In the genomic region with DNA sequence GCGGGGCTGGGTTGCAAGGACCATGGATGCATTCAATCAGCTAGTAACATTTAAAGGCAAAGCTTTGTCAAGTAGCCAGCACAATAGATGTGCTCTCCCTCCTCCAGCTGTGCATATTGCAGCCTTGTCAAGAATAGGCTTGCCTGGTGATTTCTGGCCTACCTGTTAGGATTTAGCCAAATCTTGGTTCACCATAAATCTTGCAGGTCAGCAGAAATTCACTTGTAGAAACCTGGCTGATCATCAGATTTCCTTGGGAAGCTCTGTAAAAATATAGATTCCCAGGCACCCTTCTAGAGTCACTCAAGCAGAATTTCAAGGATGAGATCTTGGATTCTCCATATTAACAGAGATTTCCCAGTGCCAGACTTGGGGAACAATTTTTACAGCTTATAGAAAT, we compare ENCODE assay signal across 26 cellular contexts.
A peak's percentile ranks its signal among the peaks of the same experiment; 100 is the strongest.
DNase-seq lines count a peak whose midpoint lies in the region; ATAC-seq, FAIRE-seq and TF ChIP-seq lines count a peak whose summit lies in the region.
"Had no signal": no experiment of that assay in that cellular context is flagged by ENCODE, and none has a peak within 500 bp of the region (broad histone marks: within the 10 kb centered on the region; RNA-seq: fewer than 3 reads in every experiment).

No MANE protein-coding gene starts in this region.

- peaks cover 92% of the 10 kb centered on the region for H3K4me1 Mint-ChIP-seq in Calu3 (ENCODE audit: low read depth, unreplicated experiment)
- H3K4me1 Mint-ChIP-seq: B cell had no signal

- H3K36me3 ChIP-seq in SK-N-SH (replicated peaks in 1 of 2; ENCODE audit: control insufficient read depth in 1 of 2, insufficient read depth in 2 of 2, low read length in 1 of 2) (no peaks in the 10 kb centered on the region), K562 (ENCODE audit: control insufficient read depth, insufficient read depth, low read length) (no peaks in the 10 kb centered on the region)
- H3K36me3 ChIP-seq: BLaER1 treated with 17β-estradiol and CSF1 and Interleukin-3, amounts not matched to agents 10 nM and 100 nM had no signal

- H3K9ac ChIP-seq in SK-N-SH (no peak overlapping the region), K562 (ENCODE audit: insufficient read depth in 1 of 2, low read depth in 2 of 2, low read length in 2 of 2) (no peak overlapping the region)
- H3K9ac ChIP-seq: BLaER1 treated with 17β-estradiol and CSF1 and Interleukin-3, amounts not matched to agents 10 nM and 100 nM had no signal

- H3K9me3 Mint-ChIP-seq in Calu3 (ENCODE audit: low read depth, unreplicated experiment), result peaks cover 12% of the 10 kb centered on the region
- H3K9me3 Mint-ChIP-seq: CD4-positive, alpha-beta T cell; CD8-positive, alpha-beta T cell had no signal

- peaks cover 29% of the 10 kb centered on the region for H3K36me3 Mint-ChIP-seq in Calu3 (ENCODE audit: insufficient read depth, unreplicated experiment)
- H3K36me3 Mint-ChIP-seq: CD8-positive, alpha-beta T cell had no signal

- H3K27ac ChIP-seq in SK-N-SH (ENCODE audit: low read depth in 2 of 2, low read length in 1 of 2), result no peak overlapping the region
- H3K27ac ChIP-seq in A549, result peak overlapping the region in 1 of 2 experiments; percentile 72; a peak in 3 of 6 replicates
- no peak overlapping the region for H3K27ac ChIP-seq in K562 (ENCODE audit: extremely low read depth, low read depth, low read length)
- H3K27ac ChIP-seq: BLaER1 treated with 17β-estradiol and CSF1 and Interleukin-3, amounts not matched to agents 10 nM and 100 nM; C4-2B had no signal

- intact Hi-C loops in Calu3 (cut with micrococcal nuclease; ENCODE audit: unreplicated experiment) (no loop called here), K562 (cut with micrococcal nuclease) (no loop called here)

- peaks cover 5 to 6% of the 10 kb centered on the region in 2 experiments; a peak in 2 of 4 replicates for H3K4me1 ChIP-seq in SK-N-SH (ENCODE audit: control insufficient read depth in 1 of 2, insufficient read depth in 2 of 2, low read depth in 1 of 2, low read length in 1 of 2)
- H3K4me1 ChIP-seq in A549, result peaks cover 42% of the 10 kb centered on the region
- H3K4me1 ChIP-seq in K562 (replicated peaks in 1 of 2; ENCODE audit: control insufficient read depth in 2 of 2, insufficient read depth in 2 of 2, low read length in 2 of 2), result no peaks in the 10 kb centered on the region
- H3K4me1 ChIP-seq: BLaER1 treated with 17β-estradiol and CSF1 and Interleukin-3, amounts not matched to agents 10 nM and 100 nM had no signal

- H3K27ac Mint-ChIP-seq in Calu3 (ENCODE audit: unreplicated experiment), result peak overlapping the region; percentile 90
- H3K27ac Mint-ChIP-seq: B cell; CD4-positive, alpha-beta T cell; CD8-positive, alpha-beta T cell had no signal

- peak; percentile 40; the same call in 2 of the 3 replicates for ATAC-seq in SK-N-SH treated with all-trans-retinoic acid at 6 μM for 48 hours
- no peak for ATAC-seq in A549
- no peak for ATAC-seq in K562
- no peak for ATAC-seq in GM21390 (IDR thresholded peaks at IDR 0.05; ENCODE audit: unreplicated experiment)
- ATAC-seq: CD8-positive, alpha-beta T cell; GM12878 had no signal

- H3K4me2 ChIP-seq in SK-N-SH (no peak overlapping the region), A549 (no peak overlapping the region), K562 (ENCODE audit: insufficient read depth, low read length) (no peak overlapping the region)
- H3K4me2 ChIP-seq: BLaER1 treated with 17β-estradiol and CSF1 and Interleukin-3, amounts not matched to agents 10 nM and 100 nM had no signal

- WGBS in SK-N-SH (ENCODE audit: low lambda C conversion rate), result 65% methylated on average over 1 of the region's 1 CpG
- 91% methylated on average over 1 of the region's 1 CpG for WGBS in A549 (ENCODE audit: missing lambda C conversion rate)
- WGBS in K562 (ENCODE audit: insufficient coverage, low coverage, missing lambda C conversion rate), result 0% methylated on average over 1 of the region's 1 CpG

- TF ChIP-seq POLR2A in A549 (IDR thresholded peaks at IDR 0.05; ENCODE audit: low read length) (no peak), K562 (conservative IDR thresholded peaks at IDR 0.05) (no peak), GM12891 (IDR thresholded peaks at IDR 0.05; ENCODE audit: low read depth, low read length) (no peak)

- POLR2A ChIA-PET in SK-N-SH (lab: Yijun Ruan, JAX), result no interaction called here
- POLR2A ChIA-PET in A549 (lab: Yijun Ruan, JAX), result no interaction called here
- POLR2A ChIA-PET in K562 (lab: Yijun Ruan, JAX), result no interaction called here

- H3K4me3 ChIP-seq in SK-N-SH (ENCODE audit: low read depth in 2 of 2, low read length in 1 of 2) (no peak overlapping the region), A549 (no peak overlapping the region), K562 (no peak overlapping the region)
- H3K4me3 ChIP-seq: BLaER1 treated with 17β-estradiol and CSF1 and Interleukin-3, amounts not matched to agents 10 nM and 100 nM; GM12878 had no signal

- CTCF ChIA-PET in SK-N-SH (lab: Yijun Ruan, JAX), result no interaction called here
- CTCF ChIA-PET in A549 (lab: Yijun Ruan, JAX), result interaction anchor here (0.6 to 1.1 kb wide), 2 partner anchors 9 to 50 kb away, joined by 3 read pairs; no protein-coding TSS in a partner anchor
- CTCF ChIA-PET in Calu3 (lab: Charles Lee), result no interaction called here
- CTCF ChIA-PET in K562 (lab: Yijun Ruan, JAX; ENCODE audit: low intra/inter-chr PET ratio), result no interaction called here

- H3K4me3 Mint-ChIP-seq in Calu3 (ENCODE audit: low read depth, unreplicated experiment), result no peak overlapping the region
- H3K4me3 Mint-ChIP-seq: B cell; CD4-positive, alpha-beta T cell; CD8-positive, alpha-beta T cell had no signal

- in situ Hi-C loops in K562 (cut with MboI), result no loop called here

- H3F3A ChIP-seq in SK-N-SH (replicated peaks; ENCODE audit: insufficient read depth), result peaks cover 14% of the 10 kb centered on the region

- H3K9me2 ChIP-seq in SK-N-SH, result no peaks in the 10 kb centered on the region

- TF ChIP-seq EP300 in SK-N-SH (IDR thresholded peaks at IDR 0.05; ENCODE audit: borderline replicate concordance in 1 of 2, low read depth in 1 of 2, low read length in 1 of 2), result no peak
- TF ChIP-seq EP300 in A549 (IDR thresholded peaks at IDR 0.05), result no peak
- no peak for TF ChIP-seq EP300 in K562 (IDR thresholded peaks at IDR 0.05; ENCODE audit: low read length)

- no peaks in the 10 kb centered on the region for H4K20me1 ChIP-seq in SK-N-SH (ENCODE audit: insufficient read depth)
- H4K20me1 ChIP-seq in K562 (replicated peaks; ENCODE audit: control insufficient read depth, insufficient read depth, low read length), result no peaks in the 10 kb centered on the region
- H4K20me1 ChIP-seq: BLaER1 treated with 17β-estradiol and CSF1 and Interleukin-3, amounts not matched to agents 10 nM and 100 nM had no signal

- H3K79me2 ChIP-seq in SK-N-SH (ENCODE audit: insufficient read depth), result no peaks in the 10 kb centered on the region
- H3K79me2 ChIP-seq in K562 (ENCODE audit: control insufficient read depth, insufficient read depth, low read length), result no peaks in the 10 kb centered on the region

- FAIRE-seq in A549 (lab: Jason Lieb, UNC), result no peak
- FAIRE-seq in K562 (lab: Jason Lieb, UNC), result no peak
- FAIRE-seq in GM12891 (lab: Jason Lieb, UNC), result no peak
- FAIRE-seq: A204.1, GM12878, GM19239 had no signal

- DNase-seq in SK-N-SH (no peak), A549 (ENCODE audit: low read depth in 1 of 2, low spot score in 1 of 2) (no peak), Calu3 (no peak), K562 (ENCODE audit: extremely low read depth in 1 of 4, low spot score in 3 of 4) (no peak), GM12891 (ENCODE audit: insufficient read length, low spot score) (no peak), NCI-H345 (lab: John Stamatoyannopoulos, UW) (no peak)
- DNase-seq: 8988T; AML-193; Caco-2; CD4-positive, alpha-beta T cell; CD8-positive, alpha-beta T cell; DMS 273 treated with DMSO at 0.1 percent for 48 hours; DMS153; DMS53; DMS79; DND-41; EL; GDM1 had no signal

- H2AFZ ChIP-seq in SK-N-SH (ENCODE audit: low read depth), result no peak overlapping the region
- H2AFZ ChIP-seq in K562 (ENCODE audit: low read depth, low read length), result no peak overlapping the region

- BruUV-seq in Calu3 (replicated peaks; lab: Mats Ljungman, UMichigan) (no TSS peak), K562 (replicated peaks; lab: Mats Ljungman, UMichigan) (no TSS peak)

- H3K9me3 ChIP-seq in SK-N-SH (no peaks in the 10 kb centered on the region), A549 (no peaks in the 10 kb centered on the region; the same call in 2 of the 3 replicates), K562 (replicated peaks; ENCODE audit: control insufficient read depth, insufficient read depth, low read depth, low read length) (no peaks in the 10 kb centered on the region)
- H3K9me3 ChIP-seq: BLaER1 treated with 17β-estradiol and CSF1 and Interleukin-3, amounts not matched to agents 10 nM and 100 nM; Caco-2 had no signal

- no peaks in the 10 kb centered on the region for H3K27me3 Mint-ChIP-seq in Calu3 (ENCODE audit: unreplicated experiment)
- H3K27me3 Mint-ChIP-seq: CD4-positive, alpha-beta T cell had no signal

- TF ChIP-seq RAD21 in SK-N-SH (IDR thresholded peaks at IDR 0.05; ENCODE audit: low read length) (no peak), A549 (conservative IDR thresholded peaks at IDR 0.05 in 1 of 2, IDR thresholded peaks at IDR 0.05 in 1 of 2) (no peak), K562 (CRISPR knock-in tag; conservative IDR thresholded peaks at IDR 0.05 in 1 of 2, IDR thresholded peaks at IDR 0.05 in 1 of 2) (no peak)

- TF ChIP-seq CTCF in SK-N-SH (IDR thresholded peaks at IDR 0.05) (no peak), A549 (IDR thresholded peaks at IDR 0.05) (no peak), Calu3 (IDR thresholded peaks at IDR 0.05; ENCODE audit: unreplicated experiment) (no peak), K562 (IDR thresholded peaks at IDR 0.05 in 2 of 3, conservative IDR thresholded peaks at IDR 0.05 in 1 of 3; ENCODE audit: insufficient read depth in 2 of 3, low read depth in 1 of 3, low read length in 3 of 3) (no peak)

- no peaks in the 10 kb centered on the region for H3K9me1 ChIP-seq in K562 (ENCODE audit: control insufficient read depth, insufficient read depth, low read length)

- H3K27me3 ChIP-seq in SK-N-SH (ENCODE audit: insufficient read depth) (no peaks in the 10 kb centered on the region), K562 (ENCODE audit: control insufficient read depth in 2 of 2, insufficient read depth in 2 of 2, low read length in 2 of 2) (peaks cover 0 to 6% of the 10 kb centered on the region in 2 experiments; a peak in 1 of 5 replicates)
- H3K27me3 ChIP-seq: BLaER1 treated with 17β-estradiol and CSF1 and Interleukin-3, amounts not matched to agents 10 nM and 100 nM had no signal

TF ChIP-seq in SK-N-SH treated with all-trans-retinoic acid at 6 μM for 48 hours, 23 proteins besides CTCF, POLR2A, EP300 and RAD21 (continues in another document):
- TF ChIP-seq SNAI2 (CRISPR knock-in tag; IDR thresholded peaks at IDR 0.05) (no peak), ZNF70 (CRISPR knock-in tag; IDR thresholded peaks at IDR 0.05) (no peak)

TF ChIP-seq in A549, 52 proteins besides CTCF, POLR2A, EP300 and RAD21:
- no peak for TF ChIP-seq ZNF302 (CRISPR knock-in tag; IDR thresholded peaks at IDR 0.05)
- peak; percentile 76 for TF ChIP-seq MAFK (IDR thresholded peaks at IDR 0.05; ENCODE audit: partially characterized antibody)
TF ChIP-seq in A549: peak in this region for 1.

TF ChIP-seq in K562, 482 proteins besides CTCF, POLR2A, EP300 and RAD21 (continues in another document):
- 0 out of 2 replicates have a peak, but pooled peaks have one; percentile 14 for TF ChIP-seq C11orf30 (IDR thresholded peaks at IDR 0.05; ENCODE audit: low read depth)

TF ChIP-seq in GM12891, 5 proteins besides CTCF, POLR2A, EP300 and RAD21 (continues in another document):
- TF ChIP-seq SPI1 (IDR thresholded peaks at IDR 0.05; ENCODE audit: low read depth, low read length), result no peak
